ENCODE assay signal across 15 cellular contexts in genomic region chr9:93316726-93317494, GRCh38.
DNase-seq lines count a peak whose midpoint lies in the region; ATAC-seq and TF ChIP-seq lines count a peak whose summit lies in the region.
"Had no signal": no experiment of that assay in that cellular context is flagged by ENCODE, and none has a peak within 500 bp of the region (broad histone marks: within the 10 kb centered on the region; RNA-seq: fewer than 3 reads in every experiment).

No MANE protein-coding gene starts in this region.

- H3K27ac ChIP-seq in sigmoid colon = no peak overlapping the region
- H3K27ac ChIP-seq in WERI-Rb-1 = no peak overlapping the region
- H3K27ac ChIP-seq: GM23248 had no signal

- no peak for ATAC-seq in left colon

- TF ChIP-seq POLR2A in sigmoid colon (IDR thresholded peaks at IDR 0.05) = no peak

- H3K36me3 ChIP-seq in sigmoid colon (peaks cover 0 to 24% (median 5%) of the 10 kb centered on the region in 4 donors), WERI-Rb-1 (no peaks in the 10 kb centered on the region; the same call in 1 of the 2 replicates)

- WGBS in sigmoid colon, 2 donors = 84 to 89% methylated on average over 12 of the region's 12 CpGs

- intact Hi-C loops in left colon (cut with DNase I, micrococcal nuclease) (no loop called here), sigmoid colon (cut with DNase I) (loop anchor here (10.0 kb wide), 1 partner anchor 128 kb away; no protein-coding TSS in a partner anchor)

- POLR2A ChIA-PET in GM10248 (lab: Yijun Ruan, JAX) = no interaction called here

- CTCF ChIA-PET in GM10248 (lab: Yijun Ruan, JAX) = no interaction called here

- H3K27me3 ChIP-seq in sigmoid colon = no peaks in the 10 kb centered on the region
- H3K27me3 ChIP-seq in WERI-Rb-1 (ENCODE audit: insufficient read depth, low read depth, severe bottlenecking) = no peaks in the 10 kb centered on the region

- H3K9me3 ChIP-seq in sigmoid colon (no peaks in the 10 kb centered on the region), WERI-Rb-1 (ENCODE audit: severe bottlenecking) (no peaks in the 10 kb centered on the region)

- TF ChIP-seq CTCF in GM10248 (IDR thresholded peaks at IDR 0.05; ENCODE audit: control extremely low read depth, extremely low read depth, low read depth, missing control alignments) = no peak
- TF ChIP-seq CTCF in sigmoid colon (IDR thresholded peaks at IDR 0.05) = no peak
- no peak for TF ChIP-seq CTCF in WERI-Rb-1 (IDR thresholded peaks at IDR 0.05; ENCODE audit: low read depth, low read length)

- H3K4me3 ChIP-seq in sigmoid colon (no peak overlapping the region), WERI-Rb-1 (ENCODE audit: low read depth, low read length) (no peak overlapping the region)
- H3K4me3 ChIP-seq: GM23248 had no signal

- peaks cover 0 to 9% (median 4%) of the 10 kb centered on the region in 4 donors for H3K4me1 ChIP-seq in sigmoid colon

- TF ChIP-seq EP300 in sigmoid colon (IDR thresholded peaks at IDR 0.05) = no peak

- peak; percentile 42 for DNase-seq in activated CD8-positive, alpha-beta memory T cell treated with anti-CD3 and anti-CD28 coated beads for 24 hours
- no peak for DNase-seq in activated CD8-positive, alpha-beta memory T cell treated with anti-CD3 and anti-CD28 coated beads, Interleukin-2, amount 50 U/mL, for 4 hours
- DNase-seq in GM10248 (ENCODE audit: extremely low spot score) = peak; percentile 14
- peak; percentile 2 to 23 for DNase-seq in left colon
- peak; percentile 49 for DNase-seq in sigmoid colon
- DNase-seq in WERI-Rb-1 = no peak
- DNase-seq in dedifferentiated amniotic fluid mesenchymal stem cell (ENCODE audit: extremely low spot score) = no peak
- DNase-seq: Calu3, GF-D8, GM23248, KBM-7, NCI-H1694 treated with DMSO at 0.1 percent for 48 hours, NCI-H510A treated with DMSO at 0.1 percent for 48 hours, NCI-H774, SHP77 treated with DMSO at 0.1 percent for 48 hours had no signal

Comparison
In these comparisons a context has a peak if more than half of its experiments do, and no peak if none do; other contexts are left out.
1. DNase-seq: peak in activated CD8-positive, alpha-beta memory T cell treated with anti-CD3 and anti-CD28 coated beads for 24 hours (single experiment), GM10248 (single experiment), left colon (2 of 2) and sigmoid colon (single experiment); none in activated CD8-positive, alpha-beta memory T cell treated with anti-CD3 and anti-CD28 coated beads, Interleukin-2, amount 50 U/mL, for 4 hours (single experiment), WERI-Rb-1 (single experiment) and dedifferentiated amniotic fluid mesenchymal stem cell (single experiment).